Comparison of ENCODE assay signal across 22 cellular contexts in the genomic region with DNA sequence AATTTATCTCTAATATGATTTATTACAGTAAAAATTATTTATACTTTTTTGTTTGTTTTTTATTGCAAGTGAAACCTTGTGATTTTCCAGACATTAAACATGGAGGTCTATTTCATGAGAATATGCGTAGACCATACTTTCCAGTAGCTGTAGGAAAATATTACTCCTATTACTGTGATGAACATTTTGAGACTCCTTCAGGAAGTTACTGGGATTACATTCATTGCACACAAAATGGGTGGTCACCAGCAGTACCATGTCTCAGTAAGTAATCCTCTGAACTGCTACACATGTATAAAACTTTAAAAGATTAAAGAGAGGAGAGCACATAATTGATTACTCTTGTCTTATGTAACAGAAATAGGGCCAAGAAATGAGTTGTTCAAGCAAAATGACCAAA. TPM values are rescaled to one million over a fixed set of nuclear protein-coding genes. Genes with fewer than 3 reads are reported as not detected.
"Had no signal": no experiment of that assay in that cellular context is flagged by ENCODE, and none has a peak within 500 bp of the region (broad histone marks: within the 10 kb centered on the region; RNA-seq: fewer than 3 reads in every experiment).

No MANE protein-coding gene starts in this region.

- H3K9me3 Mint-ChIP-seq: activated CD4-positive, alpha-beta memory T cell treated with anti-CD3 and anti-CD28 coated beads, Interleukin-2, amount 10 ng/mL, durations not matched to agents 7 days and 5 days; activated naive CD8-positive, alpha-beta T cell treated with anti-CD3 and anti-CD28 coated beads, Interleukin-2, amount 50 U/mL, for 24 hours; activated T-cell treated with anti-CD3 and anti-CD28 coated beads, Interleukin-2, amount 50 U/mL, for 72 hours had no signal

- H3K4me3 ChIP-seq: ascending aorta, cardiac muscle cell, coronary artery, hepatocyte, pancreas, suprapubic skin, upper lobe of left lung had no signal

- H3K4me1 Mint-ChIP-seq: activated CD4-positive, alpha-beta memory T cell treated with anti-CD3 and anti-CD28 coated beads, Interleukin-2, amount 10 ng/mL, durations not matched to agents 7 days and 5 days; activated CD4-positive, alpha-beta T cell treated with anti-CD3 and anti-CD28 coated beads for 36 hours; activated naive CD8-positive, alpha-beta T cell treated with anti-CD3 and anti-CD28 coated beads, Interleukin-2, amount 50 U/mL, for 24 hours had no signal

- DNase-seq: activated CD4-positive, alpha-beta memory T cell treated with anti-CD3 and anti-CD28 coated beads, Interleukin-2, amount 10 ng/mL, durations not matched to agents 7 days and 5 days; activated CD4-positive, alpha-beta T cell treated with anti-CD3 and anti-CD28 coated beads for 36 hours; activated CD8-positive, alpha-beta memory T cell treated with anti-CD3 and anti-CD28 coated beads, Interleukin-2, amount 50 U/mL, for 4 hours; activated naive CD4-positive, alpha-beta T cell treated with Interleukin-2 at 50 U/mL for 16 hours; activated naive CD8-positive, alpha-beta T cell treated with anti-CD3 and anti-CD28 coated beads, Interleukin-2, amount 50 U/mL, for 24 hours; activated T-cell treated with anti-CD3 and anti-CD28 coated beads, Interleukin-2, amount 50 U/mL, for 72 hours; effector CD8-positive, alpha-beta T cell; left ventricle myocardium superior; mesenchymal stem cell; pancreas; retina; stimulated activated CD4-positive, alpha-beta T cell treated with anti-CD3 and anti-CD28 coated beads, Interleukin-4, amount 100 ng/mL, for 1 hour; stimulated activated CD8-positive, alpha-beta memory T cell treated with anti-CD3 and anti-CD28 coated beads, Interleukin-4, amount 100 ng/mL, for 48 hours; stimulated activated naive CD8-positive, alpha-beta T cell treated with anti-CD3 and anti-CD28 coated beads, Interleukin-15, Interleukin-2, amounts not matched to agents 100 U/mL and 50 U/mL, for 24 hours; upper lobe of left lung; WERI-Rb-1 had no signal

- H3K27ac Mint-ChIP-seq: activated CD4-positive, alpha-beta memory T cell treated with anti-CD3 and anti-CD28 coated beads, Interleukin-2, amount 10 ng/mL, durations not matched to agents 7 days and 5 days; activated CD4-positive, alpha-beta T cell treated with anti-CD3 and anti-CD28 coated beads for 36 hours; activated naive CD8-positive, alpha-beta T cell treated with anti-CD3 and anti-CD28 coated beads, Interleukin-2, amount 50 U/mL, for 24 hours; activated T-cell treated with anti-CD3 and anti-CD28 coated beads, Interleukin-2, amount 50 U/mL, for 72 hours had no signal

- H3K4me3 Mint-ChIP-seq: activated CD4-positive, alpha-beta memory T cell treated with anti-CD3 and anti-CD28 coated beads, Interleukin-2, amount 10 ng/mL, durations not matched to agents 7 days and 5 days; activated CD4-positive, alpha-beta T cell treated with anti-CD3 and anti-CD28 coated beads for 36 hours; activated naive CD8-positive, alpha-beta T cell treated with anti-CD3 and anti-CD28 coated beads, Interleukin-2, amount 50 U/mL, for 24 hours; activated T-cell treated with anti-CD3 and anti-CD28 coated beads, Interleukin-2, amount 50 U/mL, for 72 hours had no signal

- H3K27me3 Mint-ChIP-seq: activated CD4-positive, alpha-beta memory T cell treated with anti-CD3 and anti-CD28 coated beads, Interleukin-2, amount 10 ng/mL, durations not matched to agents 7 days and 5 days; activated CD4-positive, alpha-beta T cell treated with anti-CD3 and anti-CD28 coated beads for 36 hours; activated naive CD8-positive, alpha-beta T cell treated with anti-CD3 and anti-CD28 coated beads, Interleukin-2, amount 50 U/mL, for 24 hours had no signal

RNA-seq across cellular contexts. Expression of a gene that starts 4.5 kb away (rescaled TPM):
- total RNA-seq: activated CD4-positive, alpha-beta memory T cell treated with anti-CD3 and anti-CD28 coated beads, Interleukin-2, amount 10 ng/mL, durations not matched to agents 7 days and 5 days; activated CD4-positive, alpha-beta T cell treated with anti-CD3 and anti-CD28 coated beads for 36 hours; activated T-cell treated with anti-CD3 and anti-CD28 coated beads, Interleukin-2, amount 50 U/mL, for 72 hours; ascending aorta; kidney epithelial cell; left ventricle myocardium superior; suprapubic skin had no signal

RNA-seq across cellular contexts. Expression of a gene that starts 40.4 kb away (rescaled TPM):
- total RNA-seq: activated CD4-positive, alpha-beta memory T cell treated with anti-CD3 and anti-CD28 coated beads, Interleukin-2, amount 10 ng/mL, durations not matched to agents 7 days and 5 days; activated CD4-positive, alpha-beta T cell treated with anti-CD3 and anti-CD28 coated beads for 36 hours; activated T-cell treated with anti-CD3 and anti-CD28 coated beads, Interleukin-2, amount 50 U/mL, for 72 hours; cardiac muscle cell; kidney epithelial cell; left ventricle myocardium superior had no signal
